Comparison of ENCODE assay signal across 8 cellular contexts in genomic region chr5:142325677-142326479, GRCh38. TPM values are rescaled to one million over a fixed set of nuclear protein-coding genes. Genes with fewer than 3 reads are reported as not detected.
DNase-seq lines count a peak whose midpoint lies in the region; ATAC-seq, FAIRE-seq and TF ChIP-seq lines count a peak whose summit lies in the region.

No MANE protein-coding gene starts in this region.

- peak overlapping the region; percentile 51 for H3K4me3 ChIP-seq in A549
- H3K4me3 ChIP-seq in cardiac fibroblast (replicated peaks in 1 of 2; ENCODE audit: low read depth in 2 of 2, low read length in 2 of 2), result peak overlapping the region; percentile 91 to 95

- H3K4me1 Mint-ChIP-seq in stimulated activated naive B cell treated with anti-CD40 and anti-IgM and Interleukin-4, amounts not matched to agents 10 μg/mL and 1 μg/mL and 100 μg/mL, for 72 hours, result peaks cover 22 to 45% of the 10 kb centered on the region in 2 donors

- no peaks in the 10 kb centered on the region for H3K36me3 Mint-ChIP-seq in stimulated activated naive B cell treated with anti-CD40 and anti-IgM and Interleukin-4, amounts not matched to agents 10 μg/mL and 1 μg/mL and 100 μg/mL, for 72 hours

- peaks cover 75 to 79% of the 10 kb centered on the region in 2 donors for H3K27me3 Mint-ChIP-seq in stimulated activated naive B cell treated with anti-CD40 and anti-IgM and Interleukin-4, amounts not matched to agents 10 μg/mL and 1 μg/mL and 100 μg/mL, for 72 hours

- no peaks in the 10 kb centered on the region for H3K9me3 ChIP-seq in A549

- no peaks in the 10 kb centered on the region for H3K9me3 Mint-ChIP-seq in stimulated activated naive B cell treated with anti-CD40 and anti-IgM and Interleukin-4, amounts not matched to agents 10 μg/mL and 1 μg/mL and 100 μg/mL, for 72 hours

- CTCF ChIA-PET in A549 (lab: Yijun Ruan, JAX), result interaction anchor here (0.6 to 3.0 kb wide), 14 partner anchors 8 to 223 kb away, joined by 3 to 20 read pairs (median 4); no protein-coding TSS in a partner anchor

- peak overlapping the region; percentile 89 to 100 for H3K27ac ChIP-seq in A549

- no peak; a peak in 1 of 5 replicates for TF ChIP-seq RAD21 in A549 (conservative IDR thresholded peaks at IDR 0.05 in 1 of 2, IDR thresholded peaks at IDR 0.05 in 1 of 2)

- ATAC-seq in A549, result peak; percentile 67 to 72
- ATAC-seq in GM18511 (IDR thresholded peaks at IDR 0.05; ENCODE audit: unreplicated experiment), result peak; percentile 26
- no peak for ATAC-seq in stimulated activated naive B cell treated with anti-CD40 and anti-IgM and Interleukin-4, amounts not matched to agents 10 μg/mL and 1 μg/mL and 100 μg/mL, for 72 hours (replicated peaks)

- TF ChIP-seq CTCF in A549 (IDR thresholded peaks at IDR 0.05) (no peak), cardiac fibroblast (IDR thresholded peaks at IDR 0.05; ENCODE audit: low read depth, low read length) (no peak)

- peak; percentile 90 for DNase-seq in A549 (ENCODE audit: low read depth in 1 of 2, low spot score in 1 of 2)
- peak; percentile 94 for DNase-seq in RPMI7951 (ENCODE audit: low read depth)
- peak; percentile 83 to 94 for DNase-seq in cardiac fibroblast (ENCODE audit: low read depth in 2 of 2)
- peak; percentile 33 for DNase-seq in kidney glomerular epithelial cell (lab: John Stamatoyannopoulos, UW)
- no peak for DNase-seq in stimulated activated naive B cell treated with anti-CD40 and anti-IgM and Interleukin-4, amounts not matched to agents 10 μg/mL and 1 μg/mL and 100 μg/mL, for 72 hours
- DNase-seq in NCI-H526 treated with DMSO at 0.1 percent for 48 hours (lab: John Stamatoyannopoulos, UW), result no peak
- DNase-seq in 8988T, result no peak

- TF ChIP-seq EP300 in A549 (IDR thresholded peaks at IDR 0.05), result no peak

- 1% methylated on average over 22 of the region's 46 CpGs for WGBS in A549 (ENCODE audit: missing lambda C conversion rate)

- FAIRE-seq in A549 (lab: Jason Lieb, UNC), result no peak

- H3K4me2 ChIP-seq in A549, result peak overlapping the region; percentile 94

- H3K4me1 ChIP-seq in A549, result peaks cover 37% of the 10 kb centered on the region

- peak overlapping the region; percentile 84 to 87 for H3K4me3 Mint-ChIP-seq in stimulated activated naive B cell treated with anti-CD40 and anti-IgM and Interleukin-4, amounts not matched to agents 10 μg/mL and 1 μg/mL and 100 μg/mL, for 72 hours

- H3K27ac Mint-ChIP-seq in stimulated activated naive B cell treated with anti-CD40 and anti-IgM and Interleukin-4, amounts not matched to agents 10 μg/mL and 1 μg/mL and 100 μg/mL, for 72 hours, result peak overlapping the region; percentile 62

- peak; percentile 51 for TF ChIP-seq POLR2A in A549 (IDR thresholded peaks at IDR 0.05; ENCODE audit: low read length)

- POLR2A ChIA-PET in A549 (lab: Yijun Ruan, JAX), result interaction anchor here (1.0 to 1.5 kb wide), 5 partner anchors 31 to 188 kb away, joined by 3 to 21 read pairs (median 4); no protein-coding TSS in a partner anchor

TF ChIP-seq in A549, 52 proteins besides CTCF, POLR2A, EP300 and RAD21:
- TF ChIP-seq BHLHE40 (IDR thresholded peaks at IDR 0.05; ENCODE audit: low read depth, low read length) (no peak), JUN (IDR thresholded peaks at IDR 0.05) (peak in 1 of 2 experiments; percentile 78; a peak in 3 of 5 replicates), PBX3 (IDR thresholded peaks at IDR 0.05) (0 out of 2 replicates have a peak, but pooled peaks have one; percentile 17), ZNF302 (CRISPR knock-in tag; IDR thresholded peaks at IDR 0.05) (no peak), PHF8 (IDR thresholded peaks at IDR 0.05; ENCODE audit: borderline replicate concordance, low read depth) (peak; percentile 59; the same call in 1 of the 2 replicates), ATOH8 (CRISPR knock-in tag; IDR thresholded peaks at IDR 0.05; ENCODE audit: low read depth) (no peak)

RNA-seq across cellular contexts. Expression of gene SPRY4, which starts 1.1 kb away (rescaled TPM):
- polyA plus RNA-seq in A549 (2011; rRNA removed), result 5.7 and 6.7 TPM in 2 replicates
- 3.6 and 5.0 TPM in 2 replicates for polyA plus RNA-seq in A549 (2012; cell fraction: cytosol; rRNA removed)
- polyA plus RNA-seq in A549 (2012; cell fraction: nucleus; rRNA removed), result 15.6 and 17.1 TPM in 2 replicates
- polyA plus RNA-seq in A549 (2017; fragmentation: RNase III; extraction: RNeasy Plus Mini Kit Qiagen cat#74134 plus additional on column Dnase treatment), result 3.0 to 3.4 TPM (median 3.3 TPM) in 3 replicates
- 14.0 and 17.9 TPM in 2 replicates for polyA minus RNA-seq in A549 (2011; rRNA and poly(A)+ RNA removed)
- 23.7 TPM in 2 replicates for total RNA-seq in RPMI7951 (2014; rRNA removed; shearing (Covaris generic))

Comparison
In these comparisons a context has a peak if more than half of its experiments do, and no peak if none do; other contexts are left out.
1. ATAC-seq: peak in A549 (2 of 2) and GM18511 (single experiment); none in stimulated activated naive B cell treated with anti-CD40 and anti-IgM and Interleukin-4, amounts not matched to agents 10 μg/mL and 1 μg/mL and 100 μg/mL, for 72 hours (0 of 2).
2. DNase-seq: peak in A549 (2 of 2), RPMI7951 (single experiment), cardiac fibroblast (2 of 2) and kidney glomerular epithelial cell (single experiment); none in stimulated activated naive B cell treated with anti-CD40 and anti-IgM and Interleukin-4, amounts not matched to agents 10 μg/mL and 1 μg/mL and 100 μg/mL, for 72 hours (single experiment), NCI-H526 treated with DMSO at 0.1 percent for 48 hours (single experiment) and 8988T (single experiment).